In genomic region chr1:81221564-81221963, GRCh38 we compare ENCODE assay signal across 30 cellular contexts.
A peak's percentile ranks its signal among the peaks of the same experiment; 100 is the strongest.
DNase-seq lines count a peak whose midpoint lies in the region; ATAC-seq, FAIRE-seq and TF ChIP-seq lines count a peak whose summit lies in the region.
"Had no signal": no experiment of that assay in that cellular context is flagged by ENCODE, and none has a peak within 500 bp of the region (broad histone marks: within the 10 kb centered on the region; RNA-seq: fewer than 3 reads in every experiment).

No MANE protein-coding gene starts in this region.

- H3K4me3 Mint-ChIP-seq in stimulated activated effector memory CD8-positive, alpha-beta T cell treated with anti-CD3 and anti-CD28 coated beads, Interleukin-12 subunit alpha, Interleukin-12 subunit beta, amount 100 ng/mL, for 72 hours, result no peak overlapping the region
- H3K4me3 Mint-ChIP-seq: CD14-positive monocyte; CD8-positive, alpha-beta memory T cell had no signal

- dilution Hi-C loops in mammary epithelial cell (cut with HindIII; ENCODE audit: low sequenced_read_pairs), result no loop called here

- H4K20me1 ChIP-seq in mammary epithelial cell (ENCODE audit: insufficient read depth, low read length), result no peaks in the 10 kb centered on the region

- H3K4me2 ChIP-seq in mammary epithelial cell (ENCODE audit: insufficient read depth, low read depth, low read length), result no peak overlapping the region

- H3K9me3 Mint-ChIP-seq in stimulated activated effector memory CD8-positive, alpha-beta T cell treated with anti-CD3 and anti-CD28 coated beads, Interleukin-12 subunit alpha, Interleukin-12 subunit beta, amount 100 ng/mL, for 72 hours, result peaks cover 5% of the 10 kb centered on the region

- no peaks in the 10 kb centered on the region for H3K36me3 ChIP-seq in mammary epithelial cell (ENCODE audit: insufficient read depth, low read length)
- H3K36me3 ChIP-seq in breast epithelium, result no peaks in the 10 kb centered on the region
- no peaks in the 10 kb centered on the region for H3K36me3 ChIP-seq in heart left ventricle
- no peaks in the 10 kb centered on the region for H3K36me3 ChIP-seq in kidney (ENCODE audit: control insufficient read depth in 1 of 2, insufficient read depth in 2 of 2, low read length in 2 of 2)
- H3K36me3 ChIP-seq: BE2C, SJSA1 had no signal

- no peaks in the 10 kb centered on the region for H3K27me3 ChIP-seq in mammary epithelial cell (ENCODE audit: insufficient read depth, low read length)
- no peaks in the 10 kb centered on the region for H3K27me3 ChIP-seq in breast epithelium
- no peaks in the 10 kb centered on the region for H3K27me3 ChIP-seq in heart left ventricle
- H3K27me3 ChIP-seq: BE2C, SJSA1 had no signal

- in situ Hi-C loops in mammary epithelial cell (cut with MboI; ENCODE audit: low sequenced_read_pairs in 2 of 2), result no loop called here

- no peaks in the 10 kb centered on the region for H3K36me3 Mint-ChIP-seq in stimulated activated effector memory CD8-positive, alpha-beta T cell treated with anti-CD3 and anti-CD28 coated beads, Interleukin-12 subunit alpha, Interleukin-12 subunit beta, amount 100 ng/mL, for 72 hours

- no peaks in the 10 kb centered on the region for H3K79me2 ChIP-seq in mammary epithelial cell (ENCODE audit: insufficient read depth, low read length)

- no TSS peak for BruUV-seq in mammary epithelial cell (replicated peaks; lab: Mats Ljungman, UMichigan)

- 43% methylated on average over 3 of the region's 4 CpGs for WGBS in mammary epithelial cell (ENCODE audit: low coverage, missing lambda C conversion rate)
- WGBS in heart left ventricle, 4 donors, result 52 to 69% (median 60%) methylated on average over 4 of the region's 4 CpGs

- no peak overlapping the region for H3K27ac ChIP-seq in mammary epithelial cell (ENCODE audit: insufficient read depth, low read depth, low read length)
- no peak overlapping the region for H3K27ac ChIP-seq in breast epithelium
- no peak overlapping the region for H3K27ac ChIP-seq in heart left ventricle
- H3K27ac ChIP-seq in kidney (ENCODE audit: low read depth in 2 of 2, low read length in 2 of 2), result no peak overlapping the region
- H3K27ac ChIP-seq: 22Rv1, SJSA1 had no signal

- H3K4me1 ChIP-seq in mammary epithelial cell (ENCODE audit: insufficient read depth, low read length), result no peaks in the 10 kb centered on the region
- H3K4me1 ChIP-seq in breast epithelium, result no peaks in the 10 kb centered on the region
- H3K4me1 ChIP-seq in heart left ventricle, result peaks cover 0 to 15% (median 0%) of the 10 kb centered on the region in 12 donors
- H3K4me1 ChIP-seq in kidney (ENCODE audit: control insufficient read depth in 1 of 2, insufficient read depth in 1 of 2, low read depth in 1 of 2, low read length in 2 of 2), result no peaks in the 10 kb centered on the region
- H3K4me1 ChIP-seq: BE2C, SJSA1 had no signal

- no peak for DNase-seq in mammary epithelial cell
- DNase-seq in breast epithelium (ENCODE audit: low spot score in 2 of 2), result no peak
- peak in 4 of 5 donors; percentile 22 to 61 (median 41) for DNase-seq in heart left ventricle
- DNase-seq in kidney, result peak; percentile 26
- DNase-seq in stimulated activated effector memory CD8-positive, alpha-beta T cell treated with anti-CD3 and anti-CD28 coated beads, Interleukin-12 subunit alpha, Interleukin-12 subunit beta, amount 100 ng/mL, for 72 hours (ENCODE audit: low spot score in 2 of 2), result no peak
- no peak for DNase-seq in activated gamma-delta T cell treated with Interleukin-2 at 50 U/mL for 16 hours
- DNase-seq in NCI-H1048 (lab: John Stamatoyannopoulos, UW), result no peak
- DNase-seq in putamen (ENCODE audit: low spot score), result no peak
- DNase-seq: BE2C; CD8-positive, alpha-beta memory T cell; DMS 273 treated with DMSO at 0.1 percent for 48 hours; DMS79; EL; GDM1; H7; Kasumi-1; NCI-H1105; NCI-H1436 treated with DMSO at 0.1 percent for 48 hours; NCI-H2029; NCI-H446; NCI-H524 treated with DMSO at 0.1 percent for 48 hours; NCI-H774; NK-92 treated with Interleukin-12 subunit alpha and Interleukin-12 subunit beta, amount 100 ng/mL, for 24 hours; PC-3 had no signal

- H3K4me1 Mint-ChIP-seq in stimulated activated effector memory CD8-positive, alpha-beta T cell treated with anti-CD3 and anti-CD28 coated beads, Interleukin-12 subunit alpha, Interleukin-12 subunit beta, amount 100 ng/mL, for 72 hours, result no peaks in the 10 kb centered on the region
- H3K4me1 Mint-ChIP-seq: CD8-positive, alpha-beta memory T cell had no signal

- no peaks in the 10 kb centered on the region for H3K9me3 ChIP-seq in mammary epithelial cell (replicated peaks; ENCODE audit: insufficient read depth, low read length)
- no peaks in the 10 kb centered on the region for H3K9me3 ChIP-seq in breast epithelium
- no peaks in the 10 kb centered on the region for H3K9me3 ChIP-seq in heart left ventricle
- no peaks in the 10 kb centered on the region for H3K9me3 ChIP-seq in kidney (ENCODE audit: control insufficient read depth in 1 of 2, low read length in 2 of 2)
- H3K9me3 ChIP-seq: BE2C, SJSA1 had no signal

- peak overlapping the region; percentile 41 for H2AFZ ChIP-seq in mammary epithelial cell (ENCODE audit: low read depth, low read length)

- no peak for TF ChIP-seq CTCF in mammary epithelial cell (conservative IDR thresholded peaks at IDR 0.05 in 1 of 2, IDR thresholded peaks at IDR 0.05 in 1 of 2; ENCODE audit: extremely low read depth in 1 of 2, insufficient read depth in 1 of 2, low read depth in 1 of 2, low read length in 2 of 2)
- no peak for TF ChIP-seq CTCF in breast epithelium (IDR thresholded peaks at IDR 0.05)
- TF ChIP-seq CTCF in heart left ventricle (IDR thresholded peaks at IDR 0.05), result no peak
- TF ChIP-seq CTCF in kidney (IDR thresholded peaks at IDR 0.05; ENCODE audit: borderline replicate concordance, extremely low read depth, insufficient read depth), result no peak

- intact Hi-C loops in mammary epithelial cell (cut with micrococcal nuclease) (no loop called here), breast epithelium (cut with DNase I; ENCODE audit: low total_unique reads) (no loop called here), heart left ventricle (cut with DNase I) (loop anchor here in 1 of 10 donors (10.0 kb wide), 1 partner anchor 93 kb away; no protein-coding TSS in a partner anchor), kidney (cut with DNase I) (no loop called here)

- no peak overlapping the region for H3K9ac ChIP-seq in mammary epithelial cell (ENCODE audit: insufficient read depth, low read length)
- H3K9ac ChIP-seq in kidney (ENCODE audit: low read length in 2 of 2), result no peak overlapping the region

- peak; percentile 27 to 81 (median 65) for ATAC-seq in heart left ventricle
- peak; percentile 26 for ATAC-seq in stimulated activated effector memory CD8-positive, alpha-beta T cell treated with anti-CD3 and anti-CD28 coated beads, Interleukin-12 subunit alpha, Interleukin-12 subunit beta, amount 100 ng/mL, for 72 hours
- ATAC-seq: GM12878, K562, PC-3 had no signal

- no peak overlapping the region for H3K27ac Mint-ChIP-seq in stimulated activated effector memory CD8-positive, alpha-beta T cell treated with anti-CD3 and anti-CD28 coated beads, Interleukin-12 subunit alpha, Interleukin-12 subunit beta, amount 100 ng/mL, for 72 hours
- H3K27ac Mint-ChIP-seq: CD8-positive, alpha-beta memory T cell had no signal

- no peak for FAIRE-seq in kidney (lab: Jason Lieb, UNC)
- FAIRE-seq: GM12878, HTR-8/SVneo, K562 had no signal

- no peak overlapping the region for H3K4me3 ChIP-seq in mammary epithelial cell (replicated peaks in 1 of 3; ENCODE audit: insufficient read depth in 1 of 3, low read depth in 2 of 3, low read length in 3 of 3)
- no peak overlapping the region for H3K4me3 ChIP-seq in breast epithelium
- no peak overlapping the region for H3K4me3 ChIP-seq in heart left ventricle
- H3K4me3 ChIP-seq in kidney (ENCODE audit: low read length in 2 of 2), result no peak overlapping the region
- H3K4me3 ChIP-seq: GM12878, K562, SJSA1 had no signal

- TF ChIP-seq POLR2A in breast epithelium (IDR thresholded peaks at IDR 0.05), result no peak
- TF ChIP-seq POLR2A in heart left ventricle (IDR thresholded peaks at IDR 0.05), result no peak

- CTCF ChIA-PET in mammary epithelial cell (lab: Charles Lee; ENCODE audit: low non-redundant PET), result no interaction called here

Comparison
In these comparisons a context has a peak if more than half of its experiments do, and no peak if none do; other contexts are left out.
1. DNase-seq: peak in heart left ventricle (4 of 5) and kidney (single experiment); none in mammary epithelial cell (single experiment), breast epithelium (0 of 2), stimulated activated effector memory CD8-positive, alpha-beta T cell treated with anti-CD3 and anti-CD28 coated beads, Interleukin-12 subunit alpha, Interleukin-12 subunit beta, amount 100 ng/mL, for 72 hours (0 of 2), activated gamma-delta T cell treated with Interleukin-2 at 50 U/mL for 16 hours (single experiment), NCI-H1048 (single experiment) and putamen (single experiment).